ENCODE assay signal across 1 cellular context in the genomic region with DNA sequence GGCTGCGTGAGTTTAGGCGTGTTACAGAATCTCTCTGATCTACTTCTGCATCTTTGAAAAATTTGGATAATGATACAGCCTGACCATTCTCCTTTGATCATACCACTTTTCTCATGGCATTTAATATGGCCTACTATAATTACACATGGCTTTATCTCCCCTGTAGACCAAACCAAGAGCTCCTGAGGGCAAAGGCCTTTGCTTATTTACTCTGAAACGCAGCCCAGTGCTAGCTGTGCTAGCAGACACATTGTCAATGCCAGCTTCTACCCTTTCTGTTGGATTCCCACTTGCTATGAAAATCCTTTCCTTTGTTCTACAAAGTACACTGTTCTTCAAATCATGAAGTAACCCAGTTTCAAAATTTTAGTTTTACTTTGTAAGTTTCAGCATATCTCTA.
TF ChIP-seq lines count a peak whose summit lies in the region.

No MANE protein-coding gene starts in this region.

TF ChIP-seq in WTC11, 78 proteins besides CTCF, POLR2A, EP300 and RAD21 (continued from another document):
- TF ChIP-seq, protein P1, sequence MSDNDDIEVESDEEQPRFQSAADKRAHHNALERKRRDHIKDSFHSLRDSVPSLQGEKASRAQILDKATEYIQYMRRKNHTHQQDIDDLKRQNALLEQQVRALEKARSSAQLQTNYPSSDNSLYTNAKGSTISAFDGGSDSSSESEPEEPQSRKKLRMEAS (CRISPR knock-in tag; IDR thresholded peaks at IDR 0.05): no peak
- no peak for TF ChIP-seq FOXK1 (CRISPR knock-in tag; IDR thresholded peaks at IDR 0.05)
- TF ChIP-seq, protein P2, sequence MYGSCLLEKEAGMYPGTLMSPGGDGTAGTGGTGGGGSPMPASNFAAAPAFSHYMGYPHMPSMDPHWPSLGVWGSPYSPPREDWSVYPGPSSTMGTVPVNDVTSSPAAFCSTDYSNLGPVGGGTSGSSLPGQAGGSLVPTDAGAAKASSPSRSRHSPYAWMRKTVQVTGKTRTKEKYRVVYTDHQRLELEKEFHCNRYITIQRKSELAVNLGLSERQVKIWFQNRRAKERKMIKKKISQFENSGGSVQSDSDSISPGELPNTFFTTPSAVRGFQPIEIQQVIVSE (CRISPR knock-in tag; IDR thresholded peaks at IDR 0.05; ENCODE audit: borderline replicate concordance): no peak
